Comparison of ENCODE assay signal across 21 cellular contexts in the genomic region with DNA sequence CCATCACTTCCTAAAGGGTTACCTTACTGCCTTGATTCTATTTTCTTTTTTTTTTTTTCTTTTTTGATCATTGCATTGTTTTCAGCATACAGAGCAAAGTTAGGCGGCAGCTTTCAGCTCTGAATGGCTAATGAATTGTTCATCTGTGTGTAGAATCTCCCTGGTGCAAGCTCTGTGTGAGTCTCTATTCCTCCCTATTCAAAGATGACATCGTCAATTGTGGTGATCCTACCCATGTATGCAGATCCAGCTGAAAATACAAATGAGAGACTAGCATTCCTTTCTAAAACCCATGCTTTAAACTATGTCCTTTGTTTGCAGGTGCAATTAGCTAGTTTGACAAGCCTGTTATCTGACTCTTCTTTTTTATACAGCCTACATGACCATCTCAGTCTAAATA.
"Had no signal": no experiment of that assay in that cellular context is flagged by ENCODE, and none has a peak within 500 bp of the region (broad histone marks: within the 10 kb centered on the region; RNA-seq: fewer than 3 reads in every experiment).

No MANE protein-coding gene starts in this region.

- H3K27ac ChIP-seq: cardiac muscle cell, left lung, testis, vagina, WERI-Rb-1 had no signal

- H3K4me1 ChIP-seq: left lung, testis, vagina had no signal

- ATAC-seq: left lung; sciatic nerve; stimulated activated memory B cell treated with anti-CD40 and anti-IgM and Interleukin-4, amounts not matched to agents 10 μg/mL and 1 μg/mL and 100 μg/mL, for 72 hours had no signal

- H3K9me3 ChIP-seq: left lung, testis, vagina had no signal

- DNase-seq: activated naive CD4-positive, alpha-beta T cell treated with Interleukin-2 at 50 U/mL for 16 hours; activated T-cell treated with anti-CD3 and anti-CD28 coated beads, Interleukin-2, amount 50 U/mL, for 1 hour; effector CD8-positive, alpha-beta T cell; erythroblast; foreskin fibroblast; immature natural killer cell; kidney glomerular epithelial cell; left lung; nephron progenitor cell; occipital lobe; small intestine; stimulated activated CD4-positive, alpha-beta T cell treated with anti-CD3 and anti-CD28 coated beads, Interleukin-2, amount 100 ng/mL, for 24 hours; T-helper 1 cell; testis; trophoblast cell; WERI-Rb-1 had no signal

- H3K27me3 ChIP-seq: cardiac muscle cell, left lung, testis, vagina had no signal

- H3K4me3 ChIP-seq: cardiac muscle cell, left lung, lung, testis, vagina had no signal

- H3K36me3 ChIP-seq: cardiac muscle cell, left lung, vagina, WERI-Rb-1 had no signal
